Comparison of ENCODE assay signal across 2 cellular contexts in genomic region chr17:74360993-74361612, GRCh38.
TF ChIP-seq lines count a peak whose summit lies in the region.

No MANE protein-coding gene starts in this region.

TF ChIP-seq in HCT116, 20 proteins besides CTCF, POLR2A, EP300 and RAD21:
- TF ChIP-seq CEBPB (IDR thresholded peaks at IDR 0.05; ENCODE audit: low read depth) (no peak), YY1 (IDR thresholded peaks at IDR 0.05; ENCODE audit: extremely low read depth, insufficient replicate concordance, low read depth, low read length) (no peak), ZFX (IDR thresholded peaks at IDR 0.05) (no peak), SIN3A (IDR thresholded peaks at IDR 0.05; ENCODE audit: low read depth) (no peak), EZH2 (IDR thresholded peaks at IDR 0.05) (no peak), EGR1 (IDR thresholded peaks at IDR 0.05; ENCODE audit: low read depth) (no peak), EZH2phosphoT487 (IDR thresholded peaks at IDR 0.05; ENCODE audit: borderline replicate concordance) (no peak), POLR2AphosphoS5 (IDR thresholded peaks at IDR 0.05; ENCODE audit: low read depth, low read length) (no peak), SRF (IDR thresholded peaks at IDR 0.05; ENCODE audit: low read depth) (no peak), TCF7L2 (IDR thresholded peaks at IDR 0.05; ENCODE audit: borderline replicate concordance, extremely low read depth, insufficient read depth, insufficient read length) (no peak), SP1 (IDR thresholded peaks at IDR 0.05; ENCODE audit: low read depth) (no peak), FOSL1 (IDR thresholded peaks at IDR 0.05; ENCODE audit: low read depth) (no peak), CBX3 (IDR thresholded peaks at IDR 0.05; ENCODE audit: low read depth) (no peak), ELF1 (IDR thresholded peaks at IDR 0.05; ENCODE audit: borderline replicate concordance, low read depth) (no peak), JUND (IDR thresholded peaks at IDR 0.05) (no peak), REST (IDR thresholded peaks at IDR 0.05; ENCODE audit: low read depth) (no peak), ZNF274 (IDR thresholded peaks at IDR 0.05; ENCODE audit: low read depth, low read length) (no peak), MAX (IDR thresholded peaks at IDR 0.05) (no peak)
- TF ChIP-seq, protein P1, sequence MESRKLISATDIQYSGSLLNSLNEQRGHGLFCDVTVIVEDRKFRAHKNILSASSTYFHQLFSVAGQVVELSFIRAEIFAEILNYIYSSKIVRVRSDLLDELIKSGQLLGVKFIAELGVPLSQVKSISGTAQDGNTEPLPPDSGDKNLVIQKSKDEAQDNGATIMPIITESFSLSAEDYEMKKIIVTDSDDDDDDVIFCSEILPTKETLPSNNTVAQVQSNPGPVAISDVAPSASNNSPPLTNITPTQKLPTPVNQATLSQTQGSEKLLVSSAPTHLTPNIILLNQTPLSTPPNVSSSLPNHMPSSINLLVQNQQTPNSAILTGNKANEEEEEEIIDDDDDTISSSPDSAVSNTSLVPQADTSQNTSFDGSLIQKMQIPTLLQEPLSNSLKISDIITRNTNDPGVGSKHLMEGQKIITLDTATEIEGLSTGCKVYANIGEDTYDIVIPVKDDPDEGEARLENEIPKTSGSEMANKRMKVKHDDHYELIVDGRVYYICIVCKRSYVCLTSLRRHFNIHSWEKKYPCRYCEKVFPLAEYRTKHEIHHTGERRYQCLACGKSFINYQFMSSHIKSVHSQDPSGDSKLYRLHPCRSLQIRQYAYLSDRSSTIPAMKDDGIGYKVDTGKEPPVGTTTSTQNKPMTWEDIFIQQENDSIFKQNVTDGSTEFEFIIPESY (IDR thresholded peaks at IDR 0.05; ENCODE audit: extremely low read depth, insufficient replicate concordance, low read length): no peak
- TF ChIP-seq, protein P2, sequence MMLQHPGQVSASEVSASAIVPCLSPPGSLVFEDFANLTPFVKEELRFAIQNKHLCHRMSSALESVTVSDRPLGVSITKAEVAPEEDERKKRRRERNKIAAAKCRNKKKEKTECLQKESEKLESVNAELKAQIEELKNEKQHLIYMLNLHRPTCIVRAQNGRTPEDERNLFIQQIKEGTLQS (IDR thresholded peaks at IDR 0.05): no peak

TF ChIP-seq in WTC11, 78 proteins besides CTCF, POLR2A, EP300 and RAD21:
- TF ChIP-seq ZBTB21 (CRISPR knock-in tag; IDR thresholded peaks at IDR 0.05; ENCODE audit: borderline replicate concordance) (0 out of 2 replicates have a peak, but pooled peaks have one; percentile 21), E2F5 (CRISPR knock-in tag; IDR thresholded peaks at IDR 0.05) (no peak)
